Comparison of ENCODE assay signal across 18 cellular contexts in genomic region chr20:4013041-4013440, GRCh38. TPM values are rescaled to one million over a fixed set of nuclear protein-coding genes. Genes with fewer than 3 reads are reported as not detected.
A peak's percentile ranks its signal among the peaks of the same experiment; 100 is the strongest.
DNase-seq lines count a peak whose midpoint lies in the region; ATAC-seq and TF ChIP-seq lines count a peak whose summit lies in the region.
"Had no signal": no experiment of that assay in that cellular context is flagged by ENCODE, and none has a peak within 500 bp of the region (broad histone marks: within the 10 kb centered on the region; RNA-seq: fewer than 3 reads in every experiment).

No MANE protein-coding gene starts in this region.

- no peak for ATAC-seq in PC-3
- no peak for ATAC-seq in upper lobe of right lung
- ATAC-seq: activated naive CD8-positive, alpha-beta T cell treated with anti-CD3 and anti-CD28 coated beads, Interleukin-2, amount 50 U/mL, for 24 hours; activated T-helper 17 cell treated with anti-CD3 and anti-CD28 coated beads, Interleukin-2, amount 50 U/mL, for 72 hours; naive thymus-derived CD8-positive, alpha-beta T cell; Right ventricle myocardium inferior; WTC11 had no signal

- peak overlapping the region; percentile 2; the same call in 1 of the 2 replicates for H3K4me3 ChIP-seq in AG04450 (ENCODE audit: low read depth, low read length)
- peak overlapping the region; percentile 96 for H3K4me3 ChIP-seq in PC-3 (ENCODE audit: low read length)
- H3K4me3 ChIP-seq in fibroblast of lung (replicated peaks in 1 of 4; ENCODE audit: control extremely low read depth in 1 of 4, insufficient read depth in 1 of 4, low read depth in 3 of 4, low read length in 4 of 4): peak overlapping the region; percentile 13 to 94 (median 66)
- H3K4me3 ChIP-seq in osteoblast (ENCODE audit: insufficient read depth, low read length): no peak overlapping the region
- no peak overlapping the region for H3K4me3 ChIP-seq in upper lobe of right lung

- peaks cover 25% of the 10 kb centered on the region for H3K4me1 ChIP-seq in PC-3 (ENCODE audit: insufficient read depth, low read length)
- H3K4me1 ChIP-seq in fibroblast of lung (ENCODE audit: control insufficient read depth, extremely low read depth, insufficient read depth, low read length): peaks cover 5% of the 10 kb centered on the region
- peaks cover 34% of the 10 kb centered on the region for H3K4me1 ChIP-seq in osteoblast (ENCODE audit: insufficient read depth, low read length)
- H3K4me1 ChIP-seq in upper lobe of right lung: peaks cover 37% of the 10 kb centered on the region

- H2AFZ ChIP-seq in PC-3 (ENCODE audit: low read length) (no peak overlapping the region), fibroblast of lung (ENCODE audit: low read length) (no peak overlapping the region), osteoblast (ENCODE audit: low read length) (no peak overlapping the region)

- H3K9me3 ChIP-seq in AG04450 (ENCODE audit: control insufficient read depth, insufficient read depth, low read length) (no peaks in the 10 kb centered on the region; the same call in 1 of the 2 replicates), PC-3 (ENCODE audit: low read length) (no peaks in the 10 kb centered on the region), fibroblast of lung (ENCODE audit: control insufficient read depth, insufficient read depth, low read depth, low read length) (no peaks in the 10 kb centered on the region), osteoblast (ENCODE audit: low read depth, low read length) (no peaks in the 10 kb centered on the region), upper lobe of right lung (no peaks in the 10 kb centered on the region)

- H3K9me2 ChIP-seq in PC-3 (replicated peaks; ENCODE audit: low read length): no peaks in the 10 kb centered on the region

- POLR2A ChIA-PET in AG04450 (lab: Yijun Ruan, JAX) (interaction anchor here (0.5 to 1.2 kb wide), 6 partner anchors 25 to 133 kb away, joined by 3 to 5 read pairs (median 4); no protein-coding TSS in a partner anchor), PC-3 (lab: Charles Lee; ENCODE audit: unreplicated experiment) (no interaction called here)

- CTCF ChIA-PET in AG04450 (lab: Charles Lee) (interaction anchor here (0.6 to 2.7 kb wide), 5 partner anchors 23 to 79 kb away, joined by 3 to 16 read pairs (median 8); no protein-coding TSS in a partner anchor), PC-3 (lab: Charles Lee) (no interaction called here)

- H3K27me3 ChIP-seq in AG04450 (ENCODE audit: control insufficient read depth, insufficient read depth, low read length) (no peaks in the 10 kb centered on the region), PC-3 (ENCODE audit: low read length) (no peaks in the 10 kb centered on the region), fibroblast of lung (ENCODE audit: control insufficient read depth, insufficient read depth, low read length) (no peaks in the 10 kb centered on the region), osteoblast (ENCODE audit: insufficient read depth, low read length) (no peaks in the 10 kb centered on the region), upper lobe of right lung (no peaks in the 10 kb centered on the region)

- H3K4me2 ChIP-seq in PC-3 (ENCODE audit: low read length): peak overlapping the region; percentile 93
- H3K4me2 ChIP-seq in fibroblast of lung (ENCODE audit: extremely low read depth, insufficient read depth, low read length): peak overlapping the region; percentile 7
- peak overlapping the region; percentile 49 for H3K4me2 ChIP-seq in osteoblast (ENCODE audit: insufficient read depth, low read length)

- H4K20me1 ChIP-seq in PC-3 (ENCODE audit: low read length) (no peaks in the 10 kb centered on the region), fibroblast of lung (ENCODE audit: control insufficient read depth, extremely low read depth, insufficient read depth, low read length) (no peaks in the 10 kb centered on the region), osteoblast (ENCODE audit: insufficient read depth, low read length) (peaks cover 14% of the 10 kb centered on the region)

- no peaks in the 10 kb centered on the region for H3K36me3 ChIP-seq in PC-3 (ENCODE audit: low read depth, low read length)
- peaks cover 2% of the 10 kb centered on the region for H3K36me3 ChIP-seq in fibroblast of lung (ENCODE audit: control insufficient read depth, insufficient read depth, low read length)
- H3K36me3 ChIP-seq in osteoblast (ENCODE audit: insufficient read depth, low read length): peaks cover 16% of the 10 kb centered on the region
- H3K36me3 ChIP-seq in upper lobe of right lung: no peaks in the 10 kb centered on the region

- intact Hi-C loops in PC-3 (cut with micrococcal nuclease) (no loop called here), upper lobe of right lung (cut with DNase I) (no loop called here)

- no TSS peak for BruUV-seq in PC-3 (replicated peaks; lab: Mats Ljungman, UMichigan)

- no peak for TF ChIP-seq CTCF in AG04450 (IDR thresholded peaks at IDR 0.05; ENCODE audit: low read depth, low read length)
- no peak for TF ChIP-seq CTCF in PC-3 (conservative IDR thresholded peaks at IDR 0.05; ENCODE audit: low read depth, low read length)
- TF ChIP-seq CTCF in fibroblast of lung (conservative IDR thresholded peaks at IDR 0.05 in 1 of 2, IDR thresholded peaks at IDR 0.05 in 1 of 2; ENCODE audit: low read depth in 1 of 2, low read length in 2 of 2): no peak
- no peak for TF ChIP-seq CTCF in osteoblast (IDR thresholded peaks at IDR 0.05; ENCODE audit: extremely low read depth, low read depth, low read length)
- no peak for TF ChIP-seq CTCF in upper lobe of right lung (IDR thresholded peaks at IDR 0.05)

- H3K9ac ChIP-seq in PC-3 (ENCODE audit: low read length) (no peak overlapping the region), fibroblast of lung (ENCODE audit: insufficient read depth, low read length) (no peak overlapping the region)

- peaks cover 45% of the 10 kb centered on the region for H3K79me2 ChIP-seq in PC-3 (ENCODE audit: low read length)
- H3K79me2 ChIP-seq in fibroblast of lung (ENCODE audit: control insufficient read depth, insufficient read depth, low read length): peaks cover 61% of the 10 kb centered on the region
- peaks cover 67% of the 10 kb centered on the region for H3K79me2 ChIP-seq in osteoblast (ENCODE audit: insufficient read depth, low read length)

- DNase-seq in AG04450 (ENCODE audit: low read depth, low spot score) (no peak), PC-3 (no peak), fibroblast of lung (ENCODE audit: low read depth in 2 of 2) (no peak), osteoblast (ENCODE audit: insufficient read length, low spot score, missing footprints) (no peak), NCI-H2171 (lab: John Stamatoyannopoulos, UW) (no peak), upper lobe of right lung (no peak)
- DNase-seq in activated T-cell treated with anti-CD3 and anti-CD28 coated beads, Interleukin-2, amount 50 U/mL, for 48 hours: no peak
- no peak for DNase-seq in stimulated activated CD4-positive, alpha-beta T cell treated with anti-CD3 and anti-CD28 coated beads, Interleukin-1b, Interleukin-23, amount 100 ng/mL, for 48 hours
- DNase-seq: activated naive CD8-positive, alpha-beta T cell treated with anti-CD3 and anti-CD28 coated beads, Interleukin-2, amount 50 U/mL, for 24 hours; CD4-positive, alpha-beta memory T cell; DMS53; naive thymus-derived CD8-positive, alpha-beta T cell; NCI-H2029; posterior cingulate gyrus; stimulated activated CD8-positive, alpha-beta memory T cell treated with anti-CD3 and anti-CD28 coated beads, Interleukin-4, amount 100 ng/mL, for 48 hours had no signal

- H3K27ac ChIP-seq in AG04450 (ENCODE audit: low read depth, low read length) (no peak overlapping the region), PC-3 (ENCODE audit: low read length) (no peak overlapping the region), fibroblast of lung (ENCODE audit: insufficient read depth, low read length) (peak overlapping the region; percentile 62), osteoblast (ENCODE audit: low read depth, low read length) (peak overlapping the region; percentile 9), upper lobe of right lung (no peak overlapping the region)

- H3F3A ChIP-seq in PC-3 (ENCODE audit: low read length, unreplicated experiment): no peaks in the 10 kb centered on the region

RNA-seq across cellular contexts. Expression of gene RNF24, which starts 2.3 kb away (rescaled TPM):
- polyA plus RNA-seq in AG04450 (2011; rRNA removed): 24.7 and 30.8 TPM in 2 replicates
- polyA minus RNA-seq in AG04450 (2011; rRNA and poly(A)+ RNA removed): 22.3 and 27.0 TPM in 2 replicates
- total RNA-seq in PC-3 (2014; rRNA removed): 8.2 and 10.5 TPM in 2 replicates
- 21.8 and 41.0 TPM in 2 replicates for total RNA-seq in fibroblast of lung
- polyA plus RNA-seq in fibroblast of lung: 19.1 and 34.2 TPM in 2 replicates
- 23.1 and 33.6 TPM in 2 replicates for polyA plus RNA-seq in fibroblast of lung (2012)
- polyA minus RNA-seq in fibroblast of lung (ENCODE audit: low replicate concordance): 60.4 and 109 TPM in 2 replicates
- 22.4 and 25.6 TPM in 2 replicates for total RNA-seq in osteoblast
- 24.5 TPM for total RNA-seq in upper lobe of right lung

Comparison
In these comparisons a context has a peak if more than half of its experiments do, and no peak if none do; other contexts are left out.
1. H3K27ac ChIP-seq: peak in fibroblast of lung (single experiment) and osteoblast (single experiment); none in AG04450 (single experiment), PC-3 (single experiment) and upper lobe of right lung (single experiment).
2. H3K4me3 ChIP-seq: peak in AG04450 (single experiment), PC-3 (single experiment) and fibroblast of lung (4 of 4); none in osteoblast (single experiment) and upper lobe of right lung (single experiment).
3. H3K4me2 ChIP-seq: peak in every context shown above with its lines; median percentile 93 in PC-3; 49 in osteoblast; 7 in fibroblast of lung.